In the genomic region with DNA sequence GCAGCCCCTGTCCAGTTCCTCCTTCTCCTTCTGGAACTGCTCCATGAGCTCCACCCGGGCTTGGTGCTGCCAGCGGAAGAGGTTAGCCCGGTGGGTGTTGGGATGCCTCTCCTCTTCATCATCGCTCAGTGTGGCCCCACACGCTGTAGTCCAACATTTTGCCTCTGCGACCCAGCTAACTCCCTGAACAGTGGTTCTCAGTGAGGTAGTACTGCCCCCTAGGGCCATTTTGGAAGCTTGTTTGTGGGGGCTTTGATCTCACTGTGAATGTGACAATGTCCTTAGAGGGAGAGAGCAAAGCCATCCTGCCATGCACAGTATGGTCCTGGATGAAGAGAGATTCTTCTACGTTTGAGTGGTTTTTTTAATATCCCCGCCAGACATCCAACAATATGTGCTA, we compare ENCODE assay signal across 4 cellular contexts. TPM values are rescaled to one million over a fixed set of nuclear protein-coding genes. Genes with fewer than 3 reads are reported as not detected.
DNase-seq lines count a peak whose midpoint lies in the region; ATAC-seq, FAIRE-seq and TF ChIP-seq lines count a peak whose summit lies in the region.
"Not testable (repeated sequence)": the region's sequence is repeated elsewhere in the genome, so short reads cannot be mapped to it uniquely, and the experiment has no call there.

No MANE protein-coding gene starts in this region.

- H3K4me3 Mint-ChIP-seq in GM23338, WTC11: not testable (repeated sequence)

- not testable (repeated sequence) for BruUV-seq in HepG2 (replicated peaks; lab: Mats Ljungman, UMichigan)

- H3K27me3 ChIP-seq in GM23338 (ENCODE audit: insufficient read depth); HepG2 (ENCODE audit: control insufficient read depth in 1 of 2, insufficient read depth in 2 of 2, low read length in 2 of 2); upper lobe of right lung: not testable (repeated sequence)

- CTCF ChIA-PET in WTC11 (lab: Charles Lee); HepG2 (lab: Yijun Ruan, JAX; ENCODE audit: low intra/inter-chr PET ratio, low total read pairs): not testable (repeated sequence)

- intact Hi-C loops in HepG2 (cut with micrococcal nuclease; ENCODE audit: unreplicated experiment); upper lobe of right lung (cut with DNase I): not testable (repeated sequence)

- H3K4me1 Mint-ChIP-seq in GM23338, WTC11: not testable (repeated sequence)

- TF ChIP-seq POLR2A in HepG2 (IDR thresholded peaks at IDR 0.05; ENCODE audit: insufficient read depth in 1 of 2, low read depth in 2 of 2, low read length in 2 of 2): not testable (repeated sequence)

- H3K4me1 ChIP-seq in GM23338 (ENCODE audit: insufficient read depth); HepG2 (ENCODE audit: insufficient read depth, low read length); upper lobe of right lung: not testable (repeated sequence)

- TF ChIP-seq RAD21 in HepG2 (CRISPR knock-in tag; IDR thresholded peaks at IDR 0.05): not testable (repeated sequence)

- H3K9me3 ChIP-seq in HepG2 (ENCODE audit: low read length); upper lobe of right lung: not testable (repeated sequence)

- not testable (repeated sequence) for H3K9me3 Mint-ChIP-seq in GM23338, WTC11

- in situ Hi-C loops in HepG2 (cut with HindIII; ENCODE audit: extremely low pct_ligation_motif_present, low pct_unique_long_range_greater_than_20kb): not testable (repeated sequence)

- H2AFZ ChIP-seq in GM23338; HepG2 (ENCODE audit: low read length): not testable (repeated sequence)

- no CpG with 5 or more reads among the region's 8 CpGs for WGBS in HepG2 (ENCODE audit: low lambda C conversion rate)

- H3K36me3 ChIP-seq in GM23338 (ENCODE audit: insufficient read depth); HepG2 (replicated peaks in 1 of 2; ENCODE audit: control insufficient read depth in 1 of 2, insufficient read depth in 2 of 2, low read length in 2 of 2); upper lobe of right lung: not testable (repeated sequence)

- peak; percentile 52 for FAIRE-seq in HepG2 (lab: Jason Lieb, UNC)

- not testable (repeated sequence) for H3K9me2 ChIP-seq in GM23338 (ENCODE audit: insufficient read depth)

- not testable (repeated sequence) for H3K27me3 Mint-ChIP-seq in GM23338 (ENCODE audit: insufficient read depth, low read depth, poor library complexity); WTC11 (ENCODE audit: low read depth)

- not testable (repeated sequence) for TF ChIP-seq CTCF in GM23338 (conservative IDR thresholded peaks at IDR 0.05; ENCODE audit: low read depth in 2 of 2); WTC11 (IDR thresholded peaks at IDR 0.05); HepG2 (CRISPR knock-in tag; IDR thresholded peaks at IDR 0.05); upper lobe of right lung (IDR thresholded peaks at IDR 0.05)

- H3K27ac ChIP-seq in GM23338 (ENCODE audit: low read depth); HepG2 (ENCODE audit: extremely low read length, insufficient read depth, low read length); upper lobe of right lung: not testable (repeated sequence)

- not testable (repeated sequence) for DNase-seq in GM23338 (ENCODE audit: low spot score); WTC11 (ENCODE audit: low spot score); HepG2 (ENCODE audit: low spot score); upper lobe of right lung

- H3K4me2 ChIP-seq in GM23338; HepG2 (ENCODE audit: low read depth, low read length): not testable (repeated sequence)

- H3K36me3 Mint-ChIP-seq in GM23338 (ENCODE audit: low read depth); WTC11: not testable (repeated sequence)

- POLR2A ChIA-PET in WTC11 (lab: Charles Lee); HepG2 (lab: Yijun Ruan, JAX): not testable (repeated sequence)

- H3K9ac ChIP-seq in HepG2 (ENCODE audit: insufficient read depth, low read depth, low read length): not testable (repeated sequence)

- not testable (repeated sequence) for H3K79me2 ChIP-seq in GM23338 (replicated peaks; ENCODE audit: insufficient read depth); HepG2 (ENCODE audit: insufficient read depth, low read length)

- not testable (repeated sequence) for H3F3A ChIP-seq in GM23338 (replicated peaks; ENCODE audit: low read depth)

- not testable (repeated sequence) for H4K20me1 ChIP-seq in GM23338 (replicated peaks; ENCODE audit: insufficient read depth); HepG2 (ENCODE audit: insufficient read depth, low read length)

- not testable (repeated sequence) for TF ChIP-seq EP300 in HepG2 (IDR thresholded peaks at IDR 0.05; ENCODE audit: low read depth in 2 of 2, low read length in 2 of 2); HepG2 (CRISPR knock-in tag; IDR thresholded peaks at IDR 0.05; ENCODE audit: borderline replicate concordance)

- not testable (repeated sequence) for H3K27ac Mint-ChIP-seq in GM23338, WTC11

- ATAC-seq in GM23338 (peak; percentile 58), WTC11 (peak; percentile 65), HepG2 (peak; percentile 44; the same call in 2 of the 3 replicates), upper lobe of right lung (peak; percentile 21)

- H3K4me3 ChIP-seq in GM23338; HepG2 (replicated peaks in 1 of 3; ENCODE audit: insufficient read depth in 1 of 3, low read depth in 2 of 3, low read length in 3 of 3); upper lobe of right lung: not testable (repeated sequence)

RNA-seq across cellular contexts. Expression of a gene that starts 9.9 kb away (rescaled TPM):
- total RNA-seq in GM23338 (2014; rRNA removed; shearing (Covaris generic)): 334 and 368 TPM in 2 replicates
- polyA plus RNA-seq in GM23338 (2016; fragmentation: Nextera tagmentation; extraction: Ambion mirVana) (1,247 and 1,475 TPM in 2 replicates), HepG2 (2011; rRNA removed) (360 and 380 TPM in 2 replicates)
- total RNA-seq in WTC11 (2021) (728 to 868 TPM (median 730 TPM) in 3 replicates), HepG2 (2016; rRNA removed; fragmentation: Illumina TruSeq; extraction: Trizol) (415 and 760 TPM in 2 replicates), upper lobe of right lung (507 TPM)
- total RNA-seq in HepG2 (2016; cell fraction: cytosol; rRNA removed; fragmentation: Illumina TruSeq; extraction: Trizol; ENCODE audit: low read depth): 129 and 159 TPM in 2 replicates
- total RNA-seq in HepG2 (2016; cell fraction: insoluble cytoplasmic fraction; rRNA removed; fragmentation: Illumina TruSeq; extraction: Trizol): 427 and 684 TPM in 2 replicates
- 299 and 312 TPM in 2 replicates for total RNA-seq in HepG2 (2016; cell fraction: membrane; rRNA removed; fragmentation: Illumina TruSeq; extraction: Trizol)
- total RNA-seq in HepG2 (2016; cell fraction: nucleus; rRNA removed; fragmentation: Illumina TruSeq; extraction: Trizol): 339 and 355 TPM in 2 replicates
- 264 and 512 TPM in 2 replicates for polyA plus RNA-seq in HepG2 (2011; cell fraction: cytosol; rRNA removed)
- 421 and 450 TPM in 2 replicates for polyA plus RNA-seq in HepG2 (2011; cell fraction: nucleus; rRNA removed)
- polyA plus RNA-seq in HepG2 (2012): 483 and 615 TPM in 2 replicates
- 137 and 180 TPM in 2 replicates for polyA plus RNA-seq in HepG2 (2016; cell fraction: cytosol; fragmentation: Illumina TruSeq; extraction: Trizol; ENCODE audit: low read depth)
- 1,077 and 1,162 TPM in 2 replicates for polyA plus RNA-seq in HepG2 (2016; cell fraction: insoluble cytoplasmic fraction; fragmentation: Illumina TruSeq; extraction: Trizol; ENCODE audit: low read depth)
- polyA plus RNA-seq in HepG2 (2016; cell fraction: membrane; fragmentation: Illumina TruSeq; extraction: Trizol; ENCODE audit: low read depth): 325 and 394 TPM in 2 replicates
- polyA plus RNA-seq in HepG2 (2016; cell fraction: nucleus; fragmentation: Illumina TruSeq; extraction: Trizol; ENCODE audit: insufficient read depth, low read depth): 878 and 886 TPM in 2 replicates
- polyA minus RNA-seq in HepG2 (2011; rRNA and poly(A)+ RNA removed; ENCODE audit: low replicate concordance): 517 and 970 TPM in 2 replicates
- 293 and 361 TPM in 2 replicates for polyA minus RNA-seq in HepG2 (2011; cell fraction: cytosol; rRNA and poly(A)+ RNA removed)
- 84.8 and 110 TPM in 2 replicates for polyA minus RNA-seq in HepG2 (2011; cell fraction: nucleus; rRNA and poly(A)+ RNA removed)

RNA-seq across cellular contexts. Expression of a gene that starts 50.2 kb away (rescaled TPM):
- total RNA-seq in GM23338 (2014; rRNA removed; shearing (Covaris generic)): 6.2 and 9.9 TPM in 2 replicates
- 0.71 and 2.1 TPM in 2 replicates for polyA plus RNA-seq in GM23338 (2016; fragmentation: Nextera tagmentation; extraction: Ambion mirVana)
- total RNA-seq in WTC11 (2021): 1.4 to 2.5 TPM (median 1.5 TPM) in 3 replicates
- 0.29 and 1.0 TPM in 2 replicates for total RNA-seq in HepG2 (2016; rRNA removed; fragmentation: Illumina TruSeq; extraction: Trizol)
- total RNA-seq in HepG2 (2016; cell fraction: cytosol; rRNA removed; fragmentation: Illumina TruSeq; extraction: Trizol; ENCODE audit: low read depth): 0.20 TPM in 1 of 2 replicates, not detected in the other
- 0.78 TPM in 1 of 2 replicates, not detected in the other for total RNA-seq in HepG2 (2016; cell fraction: insoluble cytoplasmic fraction; rRNA removed; fragmentation: Illumina TruSeq; extraction: Trizol)
- total RNA-seq in HepG2 (2016; cell fraction: membrane; rRNA removed; fragmentation: Illumina TruSeq; extraction: Trizol): 0.22 and 0.24 TPM in 2 replicates
- total RNA-seq in HepG2 (2016; cell fraction: nucleus; rRNA removed; fragmentation: Illumina TruSeq; extraction: Trizol): 5.1 and 6.0 TPM in 2 replicates
- polyA plus RNA-seq in HepG2 (2011; rRNA removed): 0.52 and 0.77 TPM in 2 replicates
- 0.12 and 0.13 TPM in 2 replicates for polyA plus RNA-seq in HepG2 (2011; cell fraction: cytosol; rRNA removed)
- polyA plus RNA-seq in HepG2 (2011; cell fraction: nucleus; rRNA removed): 0.97 and 1.1 TPM in 2 replicates
- 0.83 and 0.87 TPM in 2 replicates for polyA plus RNA-seq in HepG2 (2012)
- polyA plus RNA-seq in HepG2 (2016; cell fraction: cytosol; fragmentation: Illumina TruSeq; extraction: Trizol; ENCODE audit: low read depth): 0.08 TPM in 1 of 2 replicates, not detected in the other
- polyA plus RNA-seq in HepG2 (2016; cell fraction: insoluble cytoplasmic fraction; fragmentation: Illumina TruSeq; extraction: Trizol; ENCODE audit: low read depth): 0.24 TPM in 1 of 2 replicates, not detected in the other
- polyA plus RNA-seq in HepG2 (2016; cell fraction: membrane; fragmentation: Illumina TruSeq; extraction: Trizol; ENCODE audit: low read depth): 0.15 and 0.16 TPM in 2 replicates
- 3.7 and 4.3 TPM in 2 replicates for polyA plus RNA-seq in HepG2 (2016; cell fraction: nucleus; fragmentation: Illumina TruSeq; extraction: Trizol; ENCODE audit: insufficient read depth, low read depth)
- 0.36 and 0.61 TPM in 2 replicates for polyA minus RNA-seq in HepG2 (2011; rRNA and poly(A)+ RNA removed; ENCODE audit: low replicate concordance)
- not detected in 2 replicates for polyA minus RNA-seq in HepG2 (2011; cell fraction: cytosol; rRNA and poly(A)+ RNA removed)
- 3.6 and 7.2 TPM in 2 replicates for polyA minus RNA-seq in HepG2 (2011; cell fraction: nucleus; rRNA and poly(A)+ RNA removed)
- total RNA-seq in upper lobe of right lung: 3.5 TPM
